In the genomic region with DNA sequence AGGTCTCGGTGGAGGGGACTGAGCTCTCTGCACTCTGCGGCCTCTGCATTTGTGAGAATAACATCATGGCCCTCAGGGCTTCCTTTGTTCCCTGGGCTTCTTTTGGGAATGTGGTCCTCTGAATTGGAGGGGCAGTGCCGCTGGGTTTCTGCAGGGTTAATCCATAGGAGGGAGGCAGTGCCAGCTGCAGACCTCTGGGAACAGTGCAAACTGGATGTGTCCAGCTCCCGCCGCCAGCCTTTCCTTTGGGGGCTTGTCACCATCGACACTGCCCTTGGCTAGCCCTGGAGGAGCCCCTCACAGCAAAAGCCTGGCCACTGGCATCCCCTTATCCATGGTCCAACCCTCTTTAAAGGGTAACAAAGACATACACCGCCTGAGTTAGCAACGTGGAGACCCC, we compare ENCODE assay signal across 1 cellular context.
TF ChIP-seq lines count a peak whose summit lies in the region.

No MANE protein-coding gene starts in this region.

TF ChIP-seq in GM23338, 12 proteins besides CTCF, POLR2A, EP300 and RAD21 (continued from another document):
- TF ChIP-seq, protein P1, sequence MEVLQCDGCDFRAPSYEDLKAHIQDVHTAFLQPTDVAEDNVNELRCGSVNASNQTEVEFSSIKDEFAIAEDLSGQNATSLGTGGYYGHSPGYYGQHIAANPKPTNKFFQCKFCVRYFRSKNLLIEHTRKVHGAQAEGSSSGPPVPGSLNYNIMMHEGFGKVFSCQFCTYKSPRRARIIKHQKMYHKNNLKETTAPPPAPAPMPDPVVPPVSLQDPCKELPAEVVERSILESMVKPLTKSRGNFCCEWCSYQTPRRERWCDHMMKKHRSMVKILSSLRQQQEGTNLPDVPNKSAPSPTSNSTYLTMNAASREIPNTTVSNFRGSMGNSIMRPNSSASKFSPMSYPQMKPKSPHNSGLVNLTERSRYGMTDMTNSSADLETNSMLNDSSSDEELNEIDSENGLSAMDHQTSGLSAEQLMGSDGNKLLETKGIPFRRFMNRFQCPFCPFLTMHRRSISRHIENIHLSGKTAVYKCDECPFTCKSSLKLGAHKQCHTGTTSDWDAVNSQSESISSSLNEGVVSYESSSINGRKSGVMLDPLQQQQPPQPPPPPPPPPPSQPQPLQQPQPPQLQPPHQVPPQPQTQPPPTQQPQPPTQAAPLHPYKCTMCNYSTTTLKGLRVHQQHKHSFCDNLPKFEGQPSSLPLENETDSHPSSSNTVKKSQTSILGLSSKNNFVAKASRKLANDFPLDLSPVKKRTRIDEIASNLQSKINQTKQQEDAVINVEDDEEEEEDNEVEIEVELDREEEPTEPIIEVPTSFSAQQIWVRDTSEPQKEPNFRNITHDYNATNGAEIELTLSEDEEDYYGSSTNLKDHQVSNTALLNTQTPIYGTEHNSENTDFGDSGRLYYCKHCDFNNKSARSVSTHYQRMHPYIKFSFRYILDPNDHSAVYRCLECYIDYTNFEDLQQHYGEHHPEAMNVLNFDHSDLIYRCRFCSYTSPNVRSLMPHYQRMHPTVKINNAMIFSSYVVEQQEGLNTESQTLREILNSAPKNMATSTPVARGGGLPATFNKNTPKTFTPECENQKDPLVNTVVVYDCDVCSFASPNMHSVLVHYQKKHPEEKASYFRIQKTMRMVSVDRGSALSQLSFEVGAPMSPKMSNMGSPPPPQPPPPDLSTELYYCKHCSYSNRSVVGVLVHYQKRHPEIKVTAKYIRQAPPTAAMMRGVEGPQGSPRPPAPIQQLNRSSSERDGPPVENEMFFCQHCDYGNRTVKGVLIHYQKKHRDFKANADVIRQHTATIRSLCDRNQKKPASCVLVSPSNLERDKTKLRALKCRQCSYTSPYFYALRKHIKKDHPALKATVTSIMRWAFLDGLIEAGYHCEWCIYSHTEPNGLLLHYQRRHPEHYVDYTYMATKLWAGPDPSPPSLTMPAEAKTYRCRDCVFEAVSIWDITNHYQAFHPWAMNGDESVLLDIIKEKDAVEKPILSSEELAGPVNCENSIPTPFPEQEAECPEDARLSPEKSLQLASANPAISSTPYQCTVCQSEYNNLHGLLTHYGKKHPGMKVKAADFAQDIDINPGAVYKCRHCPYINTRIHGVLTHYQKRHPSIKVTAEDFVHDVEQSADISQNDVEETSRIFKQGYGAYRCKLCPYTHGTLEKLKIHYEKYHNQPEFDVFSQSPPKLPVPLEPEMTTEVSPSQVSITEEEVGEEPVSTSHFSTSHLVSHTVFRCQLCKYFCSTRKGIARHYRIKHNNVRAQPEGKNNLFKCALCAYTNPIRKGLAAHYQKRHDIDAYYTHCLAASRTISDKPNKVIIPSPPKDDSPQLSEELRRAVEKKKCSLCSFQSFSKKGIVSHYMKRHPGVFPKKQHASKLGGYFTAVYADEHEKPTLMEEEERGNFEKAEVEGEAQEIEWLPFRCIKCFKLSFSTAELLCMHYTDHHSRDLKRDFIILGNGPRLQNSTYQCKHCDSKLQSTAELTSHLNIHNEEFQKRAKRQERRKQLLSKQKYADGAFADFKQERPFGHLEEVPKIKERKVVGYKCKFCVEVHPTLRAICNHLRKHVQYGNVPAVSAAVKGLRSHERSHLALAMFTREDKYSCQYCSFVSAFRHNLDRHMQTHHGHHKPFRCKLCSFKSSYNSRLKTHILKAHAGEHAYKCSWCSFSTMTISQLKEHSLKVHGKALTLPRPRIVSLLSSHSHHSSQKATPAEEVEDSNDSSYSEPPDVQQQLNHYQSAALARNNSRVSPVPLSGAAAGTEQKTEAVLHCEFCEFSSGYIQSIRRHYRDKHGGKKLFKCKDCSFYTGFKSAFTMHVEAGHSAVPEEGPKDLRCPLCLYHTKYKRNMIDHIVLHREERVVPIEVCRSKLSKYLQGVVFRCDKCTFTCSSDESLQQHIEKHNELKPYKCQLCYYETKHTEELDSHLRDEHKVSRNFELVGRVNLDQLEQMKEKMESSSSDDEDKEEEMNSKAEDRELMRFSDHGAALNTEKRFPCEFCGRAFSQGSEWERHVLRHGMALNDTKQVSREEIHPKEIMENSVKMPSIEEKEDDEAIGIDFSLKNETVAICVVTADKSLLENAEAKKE (CRISPR knock-in tag; IDR thresholded peaks at IDR 0.05): no peak
- TF ChIP-seq ZNF331 (CRISPR knock-in tag; IDR thresholded peaks at IDR 0.05; ENCODE audit: low read depth) (no peak), CREB1 (CRISPR knock-in tag; IDR thresholded peaks at IDR 0.05; ENCODE audit: low read depth) (no peak), STAT1 (IDR thresholded peaks at IDR 0.05; ENCODE audit: unreplicated experiment) (no peak)
